9 cellular contexts compared by ENCODE assay signal in the genomic region with DNA sequence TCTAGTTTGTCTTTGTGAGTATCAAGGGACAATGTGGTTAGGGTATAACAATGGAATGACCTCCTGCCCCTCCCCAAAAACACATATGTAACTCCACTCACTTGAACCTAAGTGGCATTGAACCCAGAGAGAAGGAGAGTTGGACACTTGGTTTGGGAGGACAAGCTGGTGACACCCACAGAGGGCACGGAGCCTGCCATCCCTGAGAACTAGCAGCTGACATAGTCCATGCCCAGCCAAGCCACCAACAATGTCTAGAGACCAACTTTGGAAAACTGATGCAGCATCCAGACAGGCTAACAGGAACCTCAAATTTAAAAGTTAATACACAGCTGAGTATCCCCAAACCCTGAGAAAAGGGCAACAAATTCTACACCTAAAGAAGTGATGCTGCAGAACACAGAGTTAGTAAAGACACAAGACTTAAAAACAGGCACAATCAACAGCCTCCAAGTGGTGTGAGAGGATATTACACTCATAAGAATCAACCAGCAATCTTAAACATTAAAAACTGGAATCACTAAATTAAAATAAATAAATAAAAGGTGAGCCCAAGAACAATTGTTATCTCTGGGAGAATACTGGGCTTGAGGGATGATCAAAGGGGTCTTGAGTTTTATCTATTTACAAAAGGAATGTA. TPM values are rescaled to one million over a fixed set of nuclear protein-coding genes. Genes with fewer than 3 reads are reported as not detected.
DNase-seq lines count a peak whose midpoint lies in the region; ATAC-seq, FAIRE-seq and TF ChIP-seq lines count a peak whose summit lies in the region.
"Had no signal": no experiment of that assay in that cellular context is flagged by ENCODE, and none has a peak within 500 bp of the region (broad histone marks: within the 10 kb centered on the region; RNA-seq: fewer than 3 reads in every experiment).

No MANE protein-coding gene starts in this region.

- peaks cover 98% of the 10 kb centered on the region for H3K79me2 ChIP-seq in SK-N-SH (ENCODE audit: insufficient read depth)

- peaks cover 10% of the 10 kb centered on the region; the same call in 1 of the 2 replicates for H4K20me1 ChIP-seq in SK-N-SH (ENCODE audit: insufficient read depth)

- H3K4me3 ChIP-seq in BJ (ENCODE audit: low read depth, low read length) (no peak overlapping the region), SK-N-SH (ENCODE audit: low read depth in 2 of 2, low read length in 1 of 2) (no peak overlapping the region), foreskin fibroblast (ENCODE audit: low read depth in 1 of 2, low read length in 2 of 2) (no peak overlapping the region), spleen (no peak overlapping the region)

- H3K27ac ChIP-seq in SK-N-SH (ENCODE audit: low read depth in 2 of 2, low read length in 1 of 2), result no peak overlapping the region
- no peak overlapping the region for H3K27ac ChIP-seq in spleen

- TF ChIP-seq POLR2A in spleen (IDR thresholded peaks at IDR 0.05), result no peak

- no peak for ATAC-seq in GM18868 (IDR thresholded peaks at IDR 0.05; ENCODE audit: unreplicated experiment)
- ATAC-seq in HG03108 (IDR thresholded peaks at IDR 0.05; ENCODE audit: unreplicated experiment), result no peak

- TF ChIP-seq RAD21 in SK-N-SH (IDR thresholded peaks at IDR 0.05; ENCODE audit: low read length), result no peak

- TF ChIP-seq CTCF in BJ (IDR thresholded peaks at IDR 0.05; ENCODE audit: insufficient read depth, low read depth, low read length) (peak; percentile 19; the same call in 1 of the 2 replicates), SK-N-SH (IDR thresholded peaks at IDR 0.05) (peak; percentile 56), foreskin fibroblast (IDR thresholded peaks at IDR 0.05; ENCODE audit: low read depth, low read length) (peak; percentile 29), spleen (IDR thresholded peaks at IDR 0.05 in 8 of 11, conservative IDR thresholded peaks at IDR 0.05 in 3 of 11) (peak in 2 of 11 experiments; percentile 9 to 24)

- no peak overlapping the region for H3K9ac ChIP-seq in SK-N-SH

- H3K4me1 ChIP-seq in SK-N-SH (ENCODE audit: control insufficient read depth in 1 of 2, insufficient read depth in 2 of 2, low read depth in 1 of 2, low read length in 1 of 2) (peaks cover 2 to 28% of the 10 kb centered on the region in 2 experiments; a peak in 2 of 4 replicates), spleen (peaks cover 31 to 74% (median 54%) of the 10 kb centered on the region in 6 donors)

- CTCF ChIA-PET in BJ (lab: Yijun Ruan, JAX), result interaction anchor here (0.7 to 3.8 kb wide), 10 partner anchors 9 to 222 kb away, joined by 3 to 16 read pairs (median 4); no protein-coding TSS in a partner anchor
- CTCF ChIA-PET in SK-N-SH (lab: Yijun Ruan, JAX), result interaction anchor here (0.9 to 2.1 kb wide), 10 partner anchors 8 to 222 kb away, joined by 3 to 10 read pairs (median 4); no protein-coding TSS in a partner anchor

- TF ChIP-seq EP300 in SK-N-SH (IDR thresholded peaks at IDR 0.05; ENCODE audit: borderline replicate concordance in 1 of 2, low read depth in 1 of 2, low read length in 1 of 2), result no peak

- peaks cover 12% of the 10 kb centered on the region for H3F3A ChIP-seq in SK-N-SH (replicated peaks; ENCODE audit: insufficient read depth)

- intact Hi-C loops in spleen (cut with DNase I; ENCODE audit: low total_unique reads), result no loop called here

- POLR2A ChIA-PET in BJ (lab: Charles Lee) (no interaction called here), SK-N-SH (lab: Yijun Ruan, JAX) (no interaction called here)

- WGBS in SK-N-SH (ENCODE audit: low lambda C conversion rate), result 94% methylated on average over 1 of the region's 1 CpG
- 91 to 100% (median 100%) methylated on average over 1 of the region's 1 CpG for WGBS in spleen, 5 donors

- no peaks in the 10 kb centered on the region for H3K36me3 ChIP-seq in BJ (ENCODE audit: control insufficient read depth, insufficient read depth, low read length)
- H3K36me3 ChIP-seq in SK-N-SH (replicated peaks in 1 of 2; ENCODE audit: control insufficient read depth in 1 of 2, insufficient read depth in 2 of 2, low read length in 1 of 2), result peaks cover 42 to 48% of the 10 kb centered on the region in 2 experiments
- peaks cover 0 to 55% (median 20%) of the 10 kb centered on the region in 6 donors for H3K36me3 ChIP-seq in spleen

- no peak overlapping the region for H3K4me2 ChIP-seq in SK-N-SH

- H2AFZ ChIP-seq in SK-N-SH (ENCODE audit: low read depth), result no peak overlapping the region

- H3K9me2 ChIP-seq in SK-N-SH, result no peaks in the 10 kb centered on the region

- no peaks in the 10 kb centered on the region for H3K9me3 ChIP-seq in SK-N-SH
- H3K9me3 ChIP-seq in spleen, result no peaks in the 10 kb centered on the region

- DNase-seq in BJ (ENCODE audit: low read depth), result no peak
- DNase-seq in GM19239 (ENCODE audit: insufficient read length, low spot score), result no peak
- DNase-seq in SK-N-SH, result no peak
- DNase-seq in foreskin fibroblast, result peak in 1 of 2 donors; percentile 29
- no peak for DNase-seq in NOMO-1 treated with dmso at 0.1 percent for 144 hours (lab: John Stamatoyannopoulos, UW; ENCODE audit: unreplicated experiment)
- no peak for DNase-seq in spleen

- H3K27me3 ChIP-seq in BJ (ENCODE audit: control insufficient read depth, insufficient read depth, low read length) (no peaks in the 10 kb centered on the region), SK-N-SH (ENCODE audit: insufficient read depth) (no peaks in the 10 kb centered on the region), spleen (replicated peaks in 1 of 7) (no peaks in the 10 kb centered on the region)

- peak; percentile 80 for FAIRE-seq in GM19239 (lab: Jason Lieb, UNC)
- FAIRE-seq: islet of Langerhans had no signal

TF ChIP-seq in SK-N-SH, 30 proteins besides CTCF, POLR2A, EP300 and RAD21 (continues in another document):
- TF ChIP-seq RCOR1 (IDR thresholded peaks at IDR 0.05; ENCODE audit: low read length) (no peak), FOSL2 (IDR thresholded peaks at IDR 0.05; ENCODE audit: borderline replicate concordance, low read depth) (no peak), EZH2phosphoT487 (IDR thresholded peaks at IDR 0.05; ENCODE audit: borderline replicate concordance, low read depth) (no peak), MEF2A (IDR thresholded peaks at IDR 0.05; ENCODE audit: borderline replicate concordance, low read depth) (no peak), FOXM1 (IDR thresholded peaks at IDR 0.05; ENCODE audit: low read depth) (no peak), MXI1 (IDR thresholded peaks at IDR 0.05; ENCODE audit: low read depth, low read length) (no peak), NRF1 (IDR thresholded peaks at IDR 0.05; ENCODE audit: low read depth, low read length) (no peak), USF1 (IDR thresholded peaks at IDR 0.05; ENCODE audit: borderline replicate concordance, low read depth) (no peak), SIN3A (IDR thresholded peaks at IDR 0.05; ENCODE audit: borderline replicate concordance, low read depth, low read length) (no peak), ZBTB33 (IDR thresholded peaks at IDR 0.05; ENCODE audit: borderline replicate concordance, low read depth) (no peak), MAX (IDR thresholded peaks at IDR 0.05; ENCODE audit: low read depth) (no peak), CHD2 (IDR thresholded peaks at IDR 0.05; ENCODE audit: low read length, partially characterized antibody) (no peak), USF2 (IDR thresholded peaks at IDR 0.05; ENCODE audit: borderline replicate concordance, low read depth, low read length) (no peak), RXRA (IDR thresholded peaks at IDR 0.05; ENCODE audit: borderline replicate concordance, low read depth) (no peak), ELF1 (IDR thresholded peaks at IDR 0.05) (no peak)

RNA-seq across cellular contexts. Expression of gene NUDCD3, which starts 27.2 kb away (rescaled TPM):
- polyA plus RNA-seq in BJ (2011; rRNA removed) (78.2 and 82.8 TPM in 2 replicates), SK-N-SH (2012; rRNA removed) (66.0 and 83.1 TPM in 2 replicates), spleen (10 to 100 TPM; 21.7 to 31.5 (median 23.8) TPM)
- 50.4 and 61.0 TPM in 2 replicates for polyA minus RNA-seq in BJ (2011; rRNA and poly(A)+ RNA removed)
- 66.1 and 72.1 TPM in 2 replicates for polyA plus RNA-seq in SK-N-SH (2012; cell fraction: cytosol; rRNA removed)
- 101 and 142 TPM in 2 replicates for polyA plus RNA-seq in SK-N-SH (2012; cell fraction: nucleus; rRNA removed)
- total RNA-seq in spleen, result 10 to 100 TPM; 34.6 to 97.9 (median 70.0) TPM
